In the genomic region with DNA sequence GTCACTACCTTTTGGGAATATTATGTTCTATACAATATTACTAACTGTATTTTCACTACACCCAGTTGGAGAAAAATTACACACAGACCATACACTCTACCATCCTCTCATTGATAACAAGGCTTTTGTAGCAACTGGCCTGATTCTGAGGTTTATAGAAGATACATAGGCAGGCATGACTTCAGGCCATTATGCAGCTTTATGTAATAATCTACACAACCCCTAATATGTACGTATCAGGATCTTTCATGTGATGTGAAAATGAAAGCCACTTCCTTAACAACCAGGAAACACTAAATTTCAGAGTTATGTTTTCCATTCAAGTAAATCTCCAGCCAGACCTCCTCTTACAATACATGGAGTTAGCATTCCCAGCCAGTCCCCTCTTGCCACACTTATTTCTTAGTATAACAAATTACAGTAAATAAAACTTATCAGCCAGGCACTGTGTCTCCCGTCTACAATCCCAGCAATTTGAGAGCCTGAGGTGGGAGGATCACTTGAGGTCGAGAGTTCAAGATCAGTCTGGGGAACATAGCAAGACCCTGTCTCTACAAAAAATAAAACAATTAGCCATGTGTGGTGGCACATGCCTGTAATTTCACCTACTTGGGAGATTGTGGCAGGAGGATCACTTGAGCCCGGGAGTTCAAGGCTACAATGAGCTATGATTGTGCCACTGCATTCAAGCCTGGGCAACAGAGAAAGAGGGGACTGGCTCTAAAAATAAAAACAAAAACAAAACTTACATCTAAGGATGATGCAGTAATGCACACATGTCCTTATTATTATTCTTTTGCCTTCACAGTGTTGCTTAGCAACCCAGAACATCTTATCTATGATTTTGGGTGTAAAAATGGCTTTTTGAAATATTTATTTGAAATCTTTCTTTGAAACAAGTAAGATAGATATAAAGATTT, we compare ENCODE assay signal across 16 cellular contexts. TPM values are rescaled to one million over a fixed set of nuclear protein-coding genes. Genes with fewer than 3 reads are reported as not detected.
DNase-seq lines count a peak whose midpoint lies in the region; ATAC-seq and TF ChIP-seq lines count a peak whose summit lies in the region.
"Had no signal": no experiment of that assay in that cellular context is flagged by ENCODE, and none has a peak within 500 bp of the region (broad histone marks: within the 10 kb centered on the region; RNA-seq: fewer than 3 reads in every experiment).

No MANE protein-coding gene starts in this region.

- H3K4me1 ChIP-seq in osteoblast (ENCODE audit: insufficient read depth, low read length) (no peaks in the 10 kb centered on the region), left lung (no peaks in the 10 kb centered on the region), esophagus squamous epithelium (no peaks in the 10 kb centered on the region)
- H3K4me1 ChIP-seq: upper lobe of left lung had no signal

- H3K36me3 ChIP-seq in osteoblast (ENCODE audit: insufficient read depth, low read length) = no peaks in the 10 kb centered on the region
- no peaks in the 10 kb centered on the region for H3K36me3 ChIP-seq in left lung
- H3K36me3 ChIP-seq in esophagus squamous epithelium = no peaks in the 10 kb centered on the region
- H3K36me3 ChIP-seq in MG63 = no peaks in the 10 kb centered on the region
- H3K36me3 ChIP-seq: spleen, upper lobe of left lung had no signal

- H3K36me3 Mint-ChIP-seq in activated CD4-positive, alpha-beta T cell treated with anti-CD3 and anti-CD28 coated beads, Interleukin-2, amount 10 ng/mL, durations not matched to agents 7 days and 5 days (ENCODE audit: low read depth) = peaks cover 9% of the 10 kb centered on the region
- no peaks in the 10 kb centered on the region for H3K36me3 Mint-ChIP-seq in activated B cell treated with CpG ODN at 0.5 μM for 24 hours (ENCODE audit: low read depth)

- no peaks in the 10 kb centered on the region for H3K79me2 ChIP-seq in osteoblast (ENCODE audit: insufficient read depth, low read length)

- no peak for TF ChIP-seq POLR2A in esophagus squamous epithelium (IDR thresholded peaks at IDR 0.05)

- peak overlapping the region; percentile 3 for H3K4me2 ChIP-seq in osteoblast (ENCODE audit: insufficient read depth, low read length)

- WGBS in esophagus squamous epithelium, 2 donors = 58% methylated on average over 4 of the region's 4 CpGs

- H3K9me3 Mint-ChIP-seq in activated CD4-positive, alpha-beta T cell treated with anti-CD3 and anti-CD28 coated beads, Interleukin-2, amount 10 ng/mL, durations not matched to agents 7 days and 5 days = peaks cover 15% of the 10 kb centered on the region
- peaks cover 3% of the 10 kb centered on the region for H3K9me3 Mint-ChIP-seq in activated B cell treated with CpG ODN at 0.5 μM for 24 hours

- no peak for DNase-seq in activated CD4-positive, alpha-beta T cell treated with anti-CD3 and anti-CD28 coated beads, Interleukin-2, amount 10 ng/mL, durations not matched to agents 7 days and 5 days
- DNase-seq in activated CD4-positive, alpha-beta T cell treated with anti-CD3 and anti-CD28 coated beads, Interleukin-2, amount 50 U/mL, for 4 hours = no peak
- DNase-seq in activated B cell treated with CpG ODN at 0.5 μM for 24 hours (no peak), osteoblast (ENCODE audit: insufficient read length, low spot score, missing footprints) (no peak), left lung (no peak), esophagus squamous epithelium (lab: John Stamatoyannopoulos, UW) (no peak), MG63 (no peak)
- DNase-seq: activated T-cell treated with anti-CD3 and anti-CD28 coated beads, Interleukin-2, amount 50 U/mL, for 72 hours; effector CD4-positive, alpha-beta T cell; left colon; NCI-H1105 treated with DMSO at 0.1 percent for 48 hours; NCI-H510A treated with DMSO at 0.1 percent for 48 hours; SHP77; spleen; upper lobe of left lung had no signal

- POLR2A ChIA-PET in activated CD4-positive, alpha-beta T cell treated with anti-CD3 and anti-CD28 coated beads, Interleukin-2, amount 10 ng/mL, durations not matched to agents 7 days and 5 days (lab: Charles Lee) = no interaction called here
- POLR2A ChIA-PET in activated B cell treated with CpG ODN at 0.5 μM for 24 hours (lab: Charles Lee) = no interaction called here

- H3K27ac ChIP-seq in osteoblast (ENCODE audit: low read depth, low read length) (no peak overlapping the region), left lung (no peak overlapping the region), esophagus squamous epithelium (no peak overlapping the region)
- H3K27ac ChIP-seq: upper lobe of left lung had no signal

- H4K20me1 ChIP-seq in osteoblast (ENCODE audit: insufficient read depth, low read length) = no peaks in the 10 kb centered on the region

- H3K4me1 Mint-ChIP-seq in activated CD4-positive, alpha-beta T cell treated with anti-CD3 and anti-CD28 coated beads, Interleukin-2, amount 10 ng/mL, durations not matched to agents 7 days and 5 days = peaks cover 10% of the 10 kb centered on the region
- H3K4me1 Mint-ChIP-seq in activated B cell treated with CpG ODN at 0.5 μM for 24 hours = peaks cover 6% of the 10 kb centered on the region

- H2AFZ ChIP-seq in osteoblast (ENCODE audit: low read length) = peak overlapping the region; percentile 60

- peak overlapping the region; percentile 58 for H3K27ac Mint-ChIP-seq in activated CD4-positive, alpha-beta T cell treated with anti-CD3 and anti-CD28 coated beads, Interleukin-2, amount 10 ng/mL, durations not matched to agents 7 days and 5 days
- no peak overlapping the region for H3K27ac Mint-ChIP-seq in activated B cell treated with CpG ODN at 0.5 μM for 24 hours
- H3K27ac Mint-ChIP-seq: activated T-cell treated with anti-CD3 and anti-CD28 coated beads, Interleukin-2, amount 50 U/mL, for 72 hours had no signal

- TF ChIP-seq CTCF in activated B cell treated with CpG ODN at 0.5 μM for 24 hours (IDR thresholded peaks at IDR 0.05) (no peak), osteoblast (IDR thresholded peaks at IDR 0.05; ENCODE audit: extremely low read depth, low read depth, low read length) (no peak), left lung (IDR thresholded peaks at IDR 0.05) (no peak), esophagus squamous epithelium (IDR thresholded peaks at IDR 0.05) (no peak)

- H3K4me3 Mint-ChIP-seq in activated CD4-positive, alpha-beta T cell treated with anti-CD3 and anti-CD28 coated beads, Interleukin-2, amount 10 ng/mL, durations not matched to agents 7 days and 5 days = no peak overlapping the region
- H3K4me3 Mint-ChIP-seq in activated B cell treated with CpG ODN at 0.5 μM for 24 hours = peak overlapping the region; percentile 24

- no peaks in the 10 kb centered on the region for H3K9me3 ChIP-seq in osteoblast (ENCODE audit: low read depth, low read length)
- H3K9me3 ChIP-seq in left lung = no peaks in the 10 kb centered on the region
- no peaks in the 10 kb centered on the region for H3K9me3 ChIP-seq in esophagus squamous epithelium
- H3K9me3 ChIP-seq in MG63 = no peaks in the 10 kb centered on the region
- H3K9me3 ChIP-seq: upper lobe of left lung had no signal

- peaks cover 2% of the 10 kb centered on the region for H3K27me3 Mint-ChIP-seq in activated CD4-positive, alpha-beta T cell treated with anti-CD3 and anti-CD28 coated beads, Interleukin-2, amount 10 ng/mL, durations not matched to agents 7 days and 5 days
- no peaks in the 10 kb centered on the region for H3K27me3 Mint-ChIP-seq in activated B cell treated with CpG ODN at 0.5 μM for 24 hours

- H3K27me3 ChIP-seq in osteoblast (ENCODE audit: insufficient read depth, low read length) (no peaks in the 10 kb centered on the region), left lung (no peaks in the 10 kb centered on the region), esophagus squamous epithelium (no peaks in the 10 kb centered on the region), MG63 (no peaks in the 10 kb centered on the region)
- H3K27me3 ChIP-seq: spleen, upper lobe of left lung had no signal

- intact Hi-C loops in activated B cell treated with CpG ODN at 0.5 μM for 24 hours (cut with micrococcal nuclease) = no loop called here
- intact Hi-C loops in left lung (cut with DNase I) = no loop called here
- intact Hi-C loops in esophagus squamous epithelium (cut with DNase I) = no loop called here

- CTCF ChIA-PET in activated CD4-positive, alpha-beta T cell treated with anti-CD3 and anti-CD28 coated beads, Interleukin-2, amount 10 ng/mL, durations not matched to agents 7 days and 5 days (lab: Charles Lee) = no interaction called here
- CTCF ChIA-PET in activated B cell treated with CpG ODN at 0.5 μM for 24 hours (lab: Charles Lee) = interaction anchor here (1.4 kb wide), 1 partner anchor 17 kb away, joined by 4 read pairs; no protein-coding TSS in a partner anchor

- H3K4me3 ChIP-seq in osteoblast (ENCODE audit: insufficient read depth, low read length) (no peak overlapping the region), left lung (no peak overlapping the region), esophagus squamous epithelium (no peak overlapping the region), MG63 (no peak overlapping the region)
- H3K4me3 ChIP-seq: spleen, upper lobe of left lung had no signal

- ATAC-seq in HG03175 (IDR thresholded peaks at IDR 0.05; ENCODE audit: unreplicated experiment) = peak; percentile 79
- peak; percentile 31 for ATAC-seq in activated B cell treated with CpG ODN at 0.5 μM for 24 hours (ENCODE audit: low read depth)
- no peak for ATAC-seq in left lung
- ATAC-seq: activated T-cell treated with anti-CD3 and anti-CD28 coated beads, Interleukin-2, amount 50 U/mL, for 72 hours; left colon had no signal

RNA-seq across cellular contexts. Expression of a gene that starts 10.4 kb away (rescaled TPM):
- total RNA-seq in activated CD4-positive, alpha-beta T cell treated with anti-CD3 and anti-CD28 coated beads, Interleukin-2, amount 10 ng/mL, durations not matched to agents 7 days and 5 days = 100 to 1,000 TPM; 119 to 130 TPM
- total RNA-seq in activated B cell treated with CpG ODN at 0.5 μM for 24 hours (73.8 and 79.6 TPM in 2 replicates), osteoblast (193 and 204 TPM in 2 replicates), left lung (100 to 1,000 TPM in 1 of 2 donors, 10 to 100 TPM in 1; 83.3 to 100 TPM), esophagus squamous epithelium (10 to 100 TPM; 30.3 to 60.8 (median 43.0) TPM)
- total RNA-seq in MG63 (2014; rRNA removed; shearing (Covaris generic); ENCODE audit: low replicate concordance) = 43.7 and 71.7 TPM in 2 replicates
